24 cellular contexts compared by ENCODE assay signal in genomic region chr13:32222046-32222676, GRCh38.
"Had no signal": no experiment of that assay in that cellular context is flagged by ENCODE, and none has a peak within 500 bp of the region (broad histone marks: within the 10 kb centered on the region; RNA-seq: fewer than 3 reads in every experiment).

No MANE protein-coding gene starts in this region.

- H3K9me3 Mint-ChIP-seq: activated B cell treated with CpG ODN at 0.5 μM for 24 hours; activated CD4-positive, alpha-beta memory T cell treated with anti-CD3 and anti-CD28 coated beads for 36 hours; activated naive CD4-positive, alpha-beta T cell treated with anti-CD3 and anti-CD28 coated beads, Interleukin-2, amount 10 ng/mL, durations not matched to agents 7 days and 5 days; activated naive CD4-positive, alpha-beta T cell treated with anti-CD3 and anti-CD28 coated beads, Interleukin-2, amount 50 U/mL, for 72 hours; activated naive CD8-positive, alpha-beta T cell treated with anti-CD3 and anti-CD28 coated beads, Interleukin-2, amount 10 ng/mL, durations not matched to agents 7 days and 5 days; activated T-helper 1 cell treated with anti-CD3 and anti-CD28 coated beads, Interleukin-12 subunit alpha, Interleukin-12 subunit beta, Interleukin-2, Interleukin-4 antibody, amounts not matched to agents 30 ng/mL and 10 ng/mL and 1 ng/mL, durations not matched to agents 14 hours and 24 hours and 36 hours had no signal

- ATAC-seq: activated CD4-positive, CD25-positive, alpha-beta regulatory T cell treated with anti-CD3 and anti-CD28 coated beads, Interleukin-2, amount 50 U/mL, for 24 hours; activated CD8-positive, alpha-beta memory T cell treated with anti-CD3 and anti-CD28 coated beads, Interleukin-2, amount 10 ng/mL, durations not matched to agents 7 days and 5 days; activated CD8-positive, alpha-beta T cell treated with anti-CD3 and anti-CD28 coated beads, Interleukin-2, amount 10 ng/mL, durations not matched to agents 7 days and 5 days; activated naive CD4-positive, alpha-beta T cell treated with anti-CD3 and anti-CD28 coated beads, Interleukin-2, amount 50 U/mL, for 72 hours had no signal

- H3K27ac Mint-ChIP-seq: activated B cell treated with CpG ODN at 0.5 μM for 24 hours; activated CD4-positive, alpha-beta memory T cell treated with anti-CD3 and anti-CD28 coated beads for 36 hours; activated CD8-positive, alpha-beta memory T cell treated with anti-CD3 and anti-CD28 coated beads, Interleukin-2, amount 10 ng/mL, durations not matched to agents 7 days and 5 days; activated CD8-positive, alpha-beta T cell treated with anti-CD3 and anti-CD28 coated beads, Interleukin-2, amount 10 ng/mL, durations not matched to agents 7 days and 5 days; activated naive CD4-positive, alpha-beta T cell treated with anti-CD3 and anti-CD28 coated beads, Interleukin-2, amount 10 ng/mL, durations not matched to agents 7 days and 5 days; activated naive CD4-positive, alpha-beta T cell treated with anti-CD3 and anti-CD28 coated beads, Interleukin-2, amount 50 U/mL, for 72 hours; activated naive CD8-positive, alpha-beta T cell treated with anti-CD3 and anti-CD28 coated beads, Interleukin-2, amount 10 ng/mL, durations not matched to agents 7 days and 5 days; activated T-helper 1 cell treated with anti-CD3 and anti-CD28 coated beads, Interleukin-12 subunit alpha, Interleukin-12 subunit beta, Interleukin-2, Interleukin-4 antibody, amounts not matched to agents 30 ng/mL and 10 ng/mL and 1 ng/mL, durations not matched to agents 14 hours and 24 hours and 36 hours had no signal

- H3K4me3 Mint-ChIP-seq: activated B cell treated with CpG ODN at 0.5 μM for 24 hours; activated CD4-positive, alpha-beta memory T cell treated with anti-CD3 and anti-CD28 coated beads for 36 hours; activated CD8-positive, alpha-beta memory T cell treated with anti-CD3 and anti-CD28 coated beads, Interleukin-2, amount 10 ng/mL, durations not matched to agents 7 days and 5 days; activated CD8-positive, alpha-beta T cell treated with anti-CD3 and anti-CD28 coated beads, Interleukin-2, amount 10 ng/mL, durations not matched to agents 7 days and 5 days; activated naive CD4-positive, alpha-beta T cell treated with anti-CD3 and anti-CD28 coated beads, Interleukin-2, amount 10 ng/mL, durations not matched to agents 7 days and 5 days; activated naive CD8-positive, alpha-beta T cell treated with anti-CD3 and anti-CD28 coated beads, Interleukin-2, amount 10 ng/mL, durations not matched to agents 7 days and 5 days; activated T-helper 1 cell treated with anti-CD3 and anti-CD28 coated beads, Interleukin-12 subunit alpha, Interleukin-12 subunit beta, Interleukin-2, Interleukin-4 antibody, amounts not matched to agents 30 ng/mL and 10 ng/mL and 1 ng/mL, durations not matched to agents 14 hours and 24 hours and 36 hours had no signal

- H3K36me3 Mint-ChIP-seq: activated CD8-positive, alpha-beta memory T cell treated with anti-CD3 and anti-CD28 coated beads, Interleukin-2, amount 10 ng/mL, durations not matched to agents 7 days and 5 days; activated naive CD4-positive, alpha-beta T cell treated with anti-CD3 and anti-CD28 coated beads, Interleukin-2, amount 50 U/mL, for 72 hours; activated naive CD8-positive, alpha-beta T cell treated with anti-CD3 and anti-CD28 coated beads, Interleukin-2, amount 10 ng/mL, durations not matched to agents 7 days and 5 days had no signal

- DNase-seq: activated B cell treated with CpG ODN at 0.5 μM for 24 hours; activated CD4-positive, alpha-beta memory T cell treated with anti-CD3 and anti-CD28 coated beads for 36 hours; activated CD4-positive, alpha-beta T cell treated with anti-CD3 and anti-CD28 coated beads for 48 hours; activated CD8-positive, alpha-beta memory T cell treated with anti-CD3 and anti-CD28 coated beads, Interleukin-2, amount 10 ng/mL, durations not matched to agents 7 days and 5 days; activated CD8-positive, alpha-beta memory T cell treated with anti-CD3 and anti-CD28 coated beads, Interleukin-2, amount 50 U/mL, for 4 hours; activated CD8-positive, alpha-beta T cell treated with anti-CD3 and anti-CD28 coated beads, Interleukin-2, amount 10 ng/mL, durations not matched to agents 7 days and 5 days; activated gamma-delta T cell; activated naive CD4-positive, alpha-beta T cell; activated naive CD4-positive, alpha-beta T cell treated with anti-CD3 and anti-CD28 coated beads, Interleukin-2, amount 10 ng/mL, durations not matched to agents 7 days and 5 days; activated naive CD8-positive, alpha-beta T cell treated with anti-CD3 and anti-CD28 coated beads, Interleukin-2, amount 10 ng/mL, durations not matched to agents 7 days and 5 days; activated T-cell treated with anti-CD3 and anti-CD28 coated beads, Interleukin-2, amount 50 U/mL, for 1 hour; activated T-cell treated with anti-CD3 and anti-CD28 coated beads, Interleukin-2, amount 50 U/mL, for 48 hours; anterior cingulate cortex; brain microvascular endothelial cell; caudate nucleus; cortex of kidney; effector CD8-positive, alpha-beta T cell; foreskin fibroblast; head of caudate nucleus; T-helper 9 cell; WERI-Rb-1 had no signal

- H3K36me3 ChIP-seq: brain microvascular endothelial cell had no signal

- H3K4me1 Mint-ChIP-seq: activated B cell treated with CpG ODN at 0.5 μM for 24 hours; activated CD8-positive, alpha-beta memory T cell treated with anti-CD3 and anti-CD28 coated beads, Interleukin-2, amount 10 ng/mL, durations not matched to agents 7 days and 5 days; activated naive CD4-positive, alpha-beta T cell treated with anti-CD3 and anti-CD28 coated beads, Interleukin-2, amount 10 ng/mL, durations not matched to agents 7 days and 5 days; activated naive CD8-positive, alpha-beta T cell treated with anti-CD3 and anti-CD28 coated beads, Interleukin-2, amount 10 ng/mL, durations not matched to agents 7 days and 5 days had no signal

- H3K27me3 Mint-ChIP-seq: activated B cell treated with CpG ODN at 0.5 μM for 24 hours; activated CD4-positive, alpha-beta memory T cell treated with anti-CD3 and anti-CD28 coated beads for 36 hours; activated naive CD4-positive, alpha-beta T cell treated with anti-CD3 and anti-CD28 coated beads, Interleukin-2, amount 10 ng/mL, durations not matched to agents 7 days and 5 days; activated naive CD8-positive, alpha-beta T cell treated with anti-CD3 and anti-CD28 coated beads, Interleukin-2, amount 10 ng/mL, durations not matched to agents 7 days and 5 days had no signal

- H3K27me3 ChIP-seq: brain microvascular endothelial cell had no signal
